28 cellular contexts compared by ENCODE assay signal in genomic region chr7:34333184-34333583, GRCh38.
"Had no signal": no experiment of that assay in that cellular context is flagged by ENCODE, and none has a peak within 500 bp of the region (broad histone marks: within the 10 kb centered on the region; RNA-seq: fewer than 3 reads in every experiment).

No MANE protein-coding gene starts in this region.

- ATAC-seq: effector memory CD8-positive, alpha-beta T cell; esophagus mucosa; gastrocnemius medialis; gastroesophageal sphincter; heart left ventricle; heart right ventricle had no signal

- DNase-seq: colonic mucosa; cortex of kidney; dermis blood vessel endothelial cell; dorsolateral prefrontal cortex; effector CD4-positive, alpha-beta T cell; effector CD8-positive, alpha-beta T cell; effector memory CD4-positive, alpha-beta T cell; effector memory CD8-positive, alpha-beta T cell; endodermal cell; erythroblast; esophagus squamous epithelium; foreskin fibroblast; foreskin keratinocyte; foreskin melanocyte; gastrocnemius medialis; glutamatergic neuron; head of caudate nucleus; heart left ventricle; heart right ventricle had no signal

- H3K9me3 ChIP-seq: colonic mucosa, esophagus squamous epithelium, gastrocnemius medialis had no signal

- H3K4me1 ChIP-seq: colonic mucosa, esophagus muscularis mucosa, esophagus squamous epithelium, gastrocnemius medialis, gastroesophageal sphincter, heart left ventricle, heart right ventricle had no signal

- H3K36me3 ChIP-seq: colonic mucosa, esophagus muscularis mucosa, esophagus squamous epithelium, gastrocnemius medialis, gastroesophageal sphincter, heart left ventricle, heart right ventricle had no signal

- FAIRE-seq: colon, endometrium, endothelial cell of umbilical vein, frontal cortex had no signal

- H3K4me3 ChIP-seq: colonic mucosa, coronary artery, dorsolateral prefrontal cortex, esophagus muscularis mucosa, esophagus squamous epithelium, gastrocnemius medialis, gastroesophageal sphincter, heart left ventricle, heart right ventricle had no signal

- H3K27ac ChIP-seq: colonic mucosa, coronary artery, dorsolateral prefrontal cortex, epithelial cell of prostate, esophagus muscularis mucosa, esophagus squamous epithelium, foreskin keratinocyte, gastrocnemius medialis, gastroesophageal sphincter, heart left ventricle, heart right ventricle had no signal

- H3K27me3 ChIP-seq: colonic mucosa, esophagus muscularis mucosa, foreskin keratinocyte, gastroesophageal sphincter, heart left ventricle, heart right ventricle had no signal
